24 cellular contexts compared by ENCODE assay signal in the genomic region with DNA sequence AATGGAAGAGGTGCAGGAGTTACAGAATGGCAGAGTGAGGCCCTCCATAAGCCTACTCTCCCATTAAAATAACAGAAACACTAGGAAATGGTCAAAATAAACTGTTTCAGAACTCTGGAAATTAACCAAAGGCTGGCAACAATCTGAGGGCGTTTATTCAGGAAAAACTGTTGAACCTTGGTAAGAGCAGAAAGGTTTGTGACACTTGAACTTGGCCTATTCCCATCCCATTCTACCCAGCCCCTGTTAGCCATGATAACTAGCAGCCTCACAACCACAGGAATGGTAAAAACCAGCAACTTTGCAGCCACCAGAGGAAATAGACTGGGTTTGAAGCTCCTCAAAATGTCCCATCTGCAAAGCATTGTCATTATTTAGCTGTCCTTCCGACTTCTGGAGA.
DNase-seq lines count a peak whose midpoint lies in the region; ATAC-seq, FAIRE-seq and TF ChIP-seq lines count a peak whose summit lies in the region.
"Had no signal": no experiment of that assay in that cellular context is flagged by ENCODE, and none has a peak within 500 bp of the region (broad histone marks: within the 10 kb centered on the region; RNA-seq: fewer than 3 reads in every experiment).

No MANE protein-coding gene starts in this region.

- 55 to 61% methylated on average over 2 of the region's 2 CpGs for WGBS in thyroid gland, 2 donors
- 87 to 93% (median 91%) methylated on average over 2 of the region's 2 CpGs for WGBS in small intestine, 3 donors

- no peaks in the 10 kb centered on the region for H3K4me1 Mint-ChIP-seq in progenitor cell of endocrine pancreas (ENCODE audit: low read depth)

- TF ChIP-seq POLR2A in thyroid gland (IDR thresholded peaks at IDR 0.05): no peak

- DNase-seq in left lobe of liver (ENCODE audit: low spot score) (peak; percentile 30), thyroid gland (no peak), progenitor cell of endocrine pancreas (ENCODE audit: low spot score, unreplicated experiment) (no peak), DMS114 treated with DMSO at 0.1 percent for 48 hours (lab: John Stamatoyannopoulos, UW; ENCODE audit: unreplicated experiment) (no peak), small intestine (no peak)
- DNase-seq: 8988T; ACHN; BE2C; CD4-positive, alpha-beta T cell; CD8-positive, alpha-beta memory T cell; DMS 273 treated with DMSO at 0.1 percent for 48 hours; DMS53; DMS79 treated with DMSO at 0.1 percent for 48 hours; GF-D8; GOT3 had no signal

- H3K9ac ChIP-seq in BLaER1 treated with 17β-estradiol and CSF1 and Interleukin-3, amounts not matched to agents 10 nM and 100 nM: no peak overlapping the region

- peaks cover 5% of the 10 kb centered on the region for H3K27me3 Mint-ChIP-seq in progenitor cell of endocrine pancreas
- H3K27me3 Mint-ChIP-seq: CD4-positive, alpha-beta T cell had no signal

- H3K9me3 Mint-ChIP-seq in progenitor cell of endocrine pancreas (ENCODE audit: low read depth): no peaks in the 10 kb centered on the region
- H3K9me3 Mint-ChIP-seq: CD4-positive, alpha-beta T cell; CD8-positive, alpha-beta memory T cell had no signal

- no peak for FAIRE-seq in small intestine (lab: Jason Lieb, UNC)
- FAIRE-seq: A549, D721Med, GM12891, GM18507, H54 had no signal

- no peaks in the 10 kb centered on the region for H4K20me1 ChIP-seq in BLaER1 treated with 17β-estradiol and CSF1 and Interleukin-3, amounts not matched to agents 10 nM and 100 nM

- H3K27ac Mint-ChIP-seq in progenitor cell of endocrine pancreas: no peak overlapping the region
- H3K27ac Mint-ChIP-seq: CD4-positive, alpha-beta T cell; CD8-positive, alpha-beta memory T cell had no signal

- H3K4me1 ChIP-seq in BLaER1 treated with 17β-estradiol and CSF1 and Interleukin-3, amounts not matched to agents 10 nM and 100 nM: peaks cover 36 to 75% (median 51%) of the 10 kb centered on the region in 10 experiments
- no peaks in the 10 kb centered on the region; the same call in 1 of the 2 replicates for H3K4me1 ChIP-seq in HEK293 (ENCODE audit: control insufficient read depth, insufficient read depth, low read length)
- H3K4me1 ChIP-seq in thyroid gland: peaks cover 38 to 49% of the 10 kb centered on the region in 2 donors
- no peaks in the 10 kb centered on the region for H3K4me1 ChIP-seq in small intestine (ENCODE audit: control insufficient read depth in 2 of 2, insufficient read depth in 1 of 2, low read depth in 1 of 2, low read length in 1 of 2)
- H3K4me1 ChIP-seq: A549 had no signal

- POLR2A ChIA-PET in HEK293 (lab: Yijun Ruan, JAX): no interaction called here

- H3K27me3 ChIP-seq in BLaER1 treated with 17β-estradiol and CSF1 and Interleukin-3, amounts not matched to agents 10 nM and 100 nM: no peaks in the 10 kb centered on the region
- H3K27me3 ChIP-seq in thyroid gland (no peaks in the 10 kb centered on the region), small intestine (ENCODE audit: control insufficient read depth in 2 of 2, insufficient read depth in 2 of 2, low read length in 2 of 2) (no peaks in the 10 kb centered on the region)
- H3K27me3 ChIP-seq: BE2C had no signal

- peak; percentile 42 for ATAC-seq in left lobe of liver
- ATAC-seq: A549 had no signal

- H3K36me3 ChIP-seq in BLaER1 treated with 17β-estradiol and CSF1 and Interleukin-3, amounts not matched to agents 10 nM and 100 nM: no peaks in the 10 kb centered on the region
- H3K36me3 ChIP-seq in HEK293 (ENCODE audit: control insufficient read depth in 2 of 2, insufficient read depth in 1 of 2, low read length in 2 of 2): no peaks in the 10 kb centered on the region
- H3K36me3 ChIP-seq in thyroid gland: no peaks in the 10 kb centered on the region
- H3K36me3 ChIP-seq in small intestine (ENCODE audit: control insufficient read depth in 2 of 2, insufficient read depth in 2 of 2, low read length in 2 of 2): no peaks in the 10 kb centered on the region
- H3K36me3 ChIP-seq: BE2C, HAP-1 had no signal

- peak overlapping the region in 1 of 11 experiments; percentile 83; a peak in 1 of 22 replicates for H3K27ac ChIP-seq in BLaER1 treated with 17β-estradiol and CSF1 and Interleukin-3, amounts not matched to agents 10 nM and 100 nM
- H3K27ac ChIP-seq in HEK293 (ENCODE audit: extremely low read depth, low read depth, low read length): no peak overlapping the region
- peak overlapping the region; percentile 83 to 97 (median 94) for H3K27ac ChIP-seq in thyroid gland
- H3K27ac ChIP-seq in small intestine (ENCODE audit: low read depth in 1 of 2, low read length in 1 of 2): no peak overlapping the region
- H3K27ac ChIP-seq: A549, C4-2B had no signal

- H3K36me3 Mint-ChIP-seq in progenitor cell of endocrine pancreas (ENCODE audit: insufficient read depth): no peaks in the 10 kb centered on the region
- H3K36me3 Mint-ChIP-seq: CD8-positive, alpha-beta memory T cell had no signal

- H3K9me3 ChIP-seq in BLaER1 treated with 17β-estradiol and CSF1 and Interleukin-3, amounts not matched to agents 10 nM and 100 nM (replicated peaks in 1 of 11): no peaks in the 10 kb centered on the region
- no peaks in the 10 kb centered on the region for H3K9me3 ChIP-seq in HEK293 (ENCODE audit: control insufficient read depth, insufficient read depth, low read depth, low read length)
- H3K9me3 ChIP-seq in thyroid gland: no peaks in the 10 kb centered on the region
- no peaks in the 10 kb centered on the region for H3K9me3 ChIP-seq in small intestine (ENCODE audit: control insufficient read depth, low read depth)
- H3K9me3 ChIP-seq: A549, BE2C had no signal

- H3K4me3 ChIP-seq in BLaER1 treated with 17β-estradiol and CSF1 and Interleukin-3, amounts not matched to agents 10 nM and 100 nM: no peak overlapping the region
- H3K4me3 ChIP-seq in HEK293 (ENCODE audit: low read depth, low read length): no peak overlapping the region
- H3K4me3 ChIP-seq in thyroid gland (replicated peaks in 1 of 3): no peak overlapping the region
- no peak overlapping the region for H3K4me3 ChIP-seq in small intestine (ENCODE audit: low read depth in 1 of 2, low read length in 2 of 2)
- H3K4me3 ChIP-seq: A549, HAP-1 had no signal

- peak overlapping the region; percentile 56 to 86 (median 73); a peak in 21 of 22 replicates for H3K4me2 ChIP-seq in BLaER1 treated with 17β-estradiol and CSF1 and Interleukin-3, amounts not matched to agents 10 nM and 100 nM
- H3K4me2 ChIP-seq: A549 had no signal

- intact Hi-C loops in thyroid gland (cut with DNase I): no loop called here

- CTCF ChIA-PET in HEK293 (lab: Yijun Ruan, JAX): no interaction called here

- H3K4me3 Mint-ChIP-seq in progenitor cell of endocrine pancreas (ENCODE audit: low read depth): no peak overlapping the region
- H3K4me3 Mint-ChIP-seq: CD4-positive, alpha-beta T cell; CD8-positive, alpha-beta memory T cell had no signal

- TF ChIP-seq CTCF in HEK293 (tag by site-specific recombination; IDR thresholded peaks at IDR 0.05) (no peak), thyroid gland (IDR thresholded peaks at IDR 0.05) (no peak), progenitor cell of endocrine pancreas (IDR thresholded peaks at IDR 0.05; ENCODE audit: unreplicated experiment) (no peak)

TF ChIP-seq in HEK293, 187 proteins besides CTCF, POLR2A, EP300 and RAD21:
- TF ChIP-seq, protein P1, sequence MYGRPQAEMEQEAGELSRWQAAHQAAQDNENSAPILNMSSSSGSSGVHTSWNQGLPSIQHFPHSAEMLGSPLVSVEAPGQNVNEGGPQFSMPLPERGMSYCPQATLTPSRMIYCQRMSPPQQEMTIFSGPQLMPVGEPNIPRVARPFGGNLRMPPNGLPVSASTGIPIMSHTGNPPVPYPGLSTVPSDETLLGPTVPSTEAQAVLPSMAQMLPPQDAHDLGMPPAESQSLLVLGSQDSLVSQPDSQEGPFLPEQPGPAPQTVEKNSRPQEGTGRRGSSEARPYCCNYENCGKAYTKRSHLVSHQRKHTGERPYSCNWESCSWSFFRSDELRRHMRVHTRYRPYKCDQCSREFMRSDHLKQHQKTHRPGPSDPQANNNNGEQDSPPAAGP (tag by site-specific recombination; IDR thresholded peaks at IDR 0.05): no peak
- TF ChIP-seq ZNF677 (tag by site-specific recombination; IDR thresholded peaks at IDR 0.05): peak; percentile 97

Comparison
In these comparisons a context has a peak if more than half of its experiments do, and no peak if none do; other contexts are left out.
1. H3K27ac ChIP-seq: peak in thyroid gland (3 of 3); none in HEK293 (single experiment) and small intestine (0 of 2).